In the genomic region with DNA sequence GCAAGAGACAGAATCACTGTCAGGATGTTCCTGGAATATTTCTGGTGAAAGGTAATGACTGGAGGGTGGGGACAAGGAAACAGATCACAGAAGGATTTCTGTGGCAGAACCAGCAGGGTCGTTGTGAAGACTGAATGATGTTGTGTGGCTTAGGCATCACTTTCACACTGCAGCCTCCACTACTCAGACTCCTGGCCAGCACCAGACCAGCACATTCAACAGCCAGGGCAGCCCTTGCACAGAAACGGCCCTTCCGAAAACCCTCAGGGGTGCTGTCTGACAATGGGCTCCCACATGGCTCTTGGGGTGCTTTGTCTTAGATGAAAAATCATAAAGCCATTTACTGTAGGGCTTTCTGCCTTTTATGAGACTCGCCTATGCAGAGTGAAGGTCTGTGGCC, we compare ENCODE assay signal across 22 cellular contexts.
"Had no signal": no experiment of that assay in that cellular context is flagged by ENCODE, and none has a peak within 500 bp of the region (broad histone marks: within the 10 kb centered on the region; RNA-seq: fewer than 3 reads in every experiment).

No MANE protein-coding gene starts in this region.

- H3K36me3 ChIP-seq: left ventricle myocardium inferior, pancreas, prostate gland, suprapubic skin, thoracic aorta, tibial artery, uterus had no signal

- H3K27ac ChIP-seq: left ventricle myocardium inferior, pancreas, prostate gland, suprapubic skin, thoracic aorta, tibial artery, uterus had no signal

- H3K4me3 ChIP-seq: left ventricle myocardium inferior, lung, pancreas, prostate gland, skin epidermis, suprapubic skin, thoracic aorta, tibial artery, uterus had no signal

- H3K9me3 ChIP-seq: left ventricle myocardium inferior, pancreas, prostate gland, suprapubic skin, thoracic aorta, tibial artery, uterus had no signal

- DNase-seq: hypothalamus; immature natural killer cell; left ventricle myocardium inferior; naive thymus-derived CD8-positive, alpha-beta T cell; nucleus accumbens; posterior cingulate gyrus; retina; right cardiac atrium; stimulated activated CD4-positive, alpha-beta T cell treated with anti-CD3 and anti-CD28 coated beads, Interleukin-12 subunit alpha, Interleukin-12 subunit beta, amount 100 ng/mL, for 4 hours; stimulated activated CD4-positive, alpha-beta T cell treated with anti-CD3 and anti-CD28 coated beads, Interleukin-15, amount 100 ng/mL, for 24 hours; stimulated activated CD4-positive, alpha-beta T cell treated with anti-CD3 and anti-CD28 coated beads, Interleukin-2, amount 100 ng/mL, for 24 hours; stimulated activated CD4-positive, alpha-beta T cell treated with anti-CD3 and anti-CD28 coated beads, Interleukin-4, amount 100 ng/mL, for 1 hour; stimulated activated naive CD4-positive, alpha-beta T cell; tibial artery; trophoblast cell; uterus had no signal

- H3K27me3 ChIP-seq: pancreas, suprapubic skin, uterus had no signal
